12 cellular contexts compared by ENCODE assay signal in the genomic region with DNA sequence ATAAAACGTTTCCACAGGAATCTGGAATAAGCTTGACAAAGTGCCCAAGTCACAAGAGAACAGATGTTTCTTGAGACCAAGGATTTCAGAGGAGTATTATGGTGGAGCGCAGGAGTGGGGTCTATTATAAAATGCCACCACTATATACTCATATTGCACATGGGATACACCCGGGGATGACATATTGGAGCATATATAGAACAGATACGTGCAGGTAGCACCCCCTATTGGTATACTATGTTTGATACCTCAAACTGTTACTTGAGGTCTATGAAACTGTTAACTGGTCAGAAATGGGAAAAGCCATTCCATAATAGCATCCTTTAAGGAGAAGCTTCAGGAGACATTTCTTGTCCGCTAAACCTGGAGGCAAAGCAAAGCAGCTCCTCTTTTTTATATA.
DNase-seq lines count a peak whose midpoint lies in the region; ATAC-seq and TF ChIP-seq lines count a peak whose summit lies in the region.
"Had no signal": no experiment of that assay in that cellular context is flagged by ENCODE, and none has a peak within 500 bp of the region (broad histone marks: within the 10 kb centered on the region; RNA-seq: fewer than 3 reads in every experiment).

No MANE protein-coding gene starts in this region.

- no peaks in the 10 kb centered on the region for H3K79me2 ChIP-seq in PC-9 (ENCODE audit: low read depth)

- peak; percentile 49 for TF ChIP-seq CTCF in PC-9 (conservative IDR thresholded peaks at IDR 0.05)

- no peak overlapping the region for H3K4me2 ChIP-seq in PC-9

- H3K9me3 ChIP-seq in PC-9 (ENCODE audit: insufficient read depth, low read depth): no peaks in the 10 kb centered on the region

- H3K4me1 ChIP-seq in PC-9 (replicated peaks; ENCODE audit: insufficient read depth): no peaks in the 10 kb centered on the region

- CTCF ChIA-PET in PC-9 (lab: Charles Lee): no interaction called here

- no TSS peak for BruUV-seq in PC-9 (replicated peaks; lab: Mats Ljungman, UMichigan)

- ATAC-seq in GM21786 (IDR thresholded peaks at IDR 0.05; ENCODE audit: unreplicated experiment) (peak; percentile 53), HG02642 (IDR thresholded peaks at IDR 0.05; ENCODE audit: poor library complexity, unreplicated experiment) (no peak), HG02588 (IDR thresholded peaks at IDR 0.05; ENCODE audit: unreplicated experiment) (no peak)
- ATAC-seq: stimulated activated naive CD8-positive, alpha-beta T cell treated with anti-CD3 and anti-CD28 coated beads, Interleukin-15, amount 100 ng/mL, for 72 hours had no signal

- intact Hi-C loops in PC-9 (cut with micrococcal nuclease; ENCODE audit: unreplicated experiment): no loop called here

- H3F3A ChIP-seq in PC-9 (ENCODE audit: insufficient read depth, low read depth): no peaks in the 10 kb centered on the region

- no peak overlapping the region for H2AFZ ChIP-seq in PC-9

- H3K4me3 ChIP-seq in PC-9: no peak overlapping the region

- POLR2A ChIA-PET in PC-9 (lab: Charles Lee; ENCODE audit: unreplicated experiment): interaction anchor here (0.6 kb wide), 1 partner anchor 378 kb away, joined by 4 read pairs; no protein-coding TSS in a partner anchor

- H3K27ac ChIP-seq in PC-9: no peak overlapping the region
- H3K27ac ChIP-seq: brain microvascular endothelial cell had no signal

- peak; percentile 32 for DNase-seq in EH (ENCODE audit: low read depth)
- no peak for DNase-seq in PC-9
- DNase-seq in iris pigment epithelial cell (ENCODE audit: low read depth): peak; percentile 2
- DNase-seq in NCI-H1048 (lab: John Stamatoyannopoulos, UW): no peak
- no peak for DNase-seq in cerebellum (ENCODE audit: low spot score)
- DNase-seq: activated CD4-positive, alpha-beta T cell treated with anti-CD3 and anti-CD28 coated beads for 48 hours; brain microvascular endothelial cell; NCI-H510A; stimulated activated naive CD8-positive, alpha-beta T cell treated with anti-CD3 and anti-CD28 coated beads, Interleukin-15, amount 100 ng/mL, for 72 hours had no signal

- H3K9me2 ChIP-seq in PC-9 (ENCODE audit: insufficient read depth): no peaks in the 10 kb centered on the region

- no peaks in the 10 kb centered on the region for H3K36me3 ChIP-seq in PC-9 (ENCODE audit: low read depth)
- H3K36me3 ChIP-seq: brain microvascular endothelial cell had no signal

- peaks cover 18% of the 10 kb centered on the region for H3K27me3 ChIP-seq in PC-9 (ENCODE audit: insufficient read depth, low read depth)
- H3K27me3 ChIP-seq: brain microvascular endothelial cell had no signal

- H4K20me1 ChIP-seq in PC-9 (ENCODE audit: insufficient read depth): no peaks in the 10 kb centered on the region

Comparison
In these comparisons a context has a peak if more than half of its experiments do, and no peak if none do; other contexts are left out.
1. DNase-seq: peak in EH (single experiment) and iris pigment epithelial cell (single experiment); none in PC-9 (0 of 2), NCI-H1048 (single experiment) and cerebellum (single experiment).